8 cellular contexts compared by ENCODE assay signal in the genomic region with DNA sequence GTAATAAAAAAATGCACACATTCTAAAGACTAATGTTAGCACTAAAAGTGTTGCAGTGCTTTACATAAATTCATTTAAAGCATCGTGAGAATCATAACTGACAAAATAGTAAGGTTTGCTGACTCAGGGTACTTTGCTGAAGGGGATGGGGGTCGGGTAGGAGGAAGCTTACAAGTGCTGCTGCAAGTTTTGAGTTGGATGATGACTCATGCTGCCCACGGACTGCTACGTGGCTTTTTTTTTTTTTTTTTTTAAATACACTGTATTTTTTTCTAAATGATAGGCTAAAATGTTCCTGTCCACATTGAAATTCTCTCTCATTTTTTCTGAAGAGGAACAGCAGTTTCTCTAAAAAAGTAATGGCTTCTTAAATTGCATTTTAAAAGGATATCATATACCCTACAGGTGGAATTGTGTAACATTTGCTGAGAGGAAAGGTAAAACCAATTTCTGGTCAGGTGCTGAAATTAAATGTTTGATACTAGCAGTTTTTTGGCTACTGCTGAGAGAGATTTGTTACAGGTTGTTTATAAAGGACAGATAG. TPM values are rescaled to one million over a fixed set of nuclear protein-coding genes. Genes with fewer than 3 reads are reported as not detected.
DNase-seq lines count a peak whose midpoint lies in the region; ATAC-seq and TF ChIP-seq lines count a peak whose summit lies in the region.

No MANE protein-coding gene starts in this region.

- no peak for TF ChIP-seq RAD21 in neural cell (conservative IDR thresholded peaks at IDR 0.05)

- H3K4me3 ChIP-seq in esophagus (ENCODE audit: low read depth in 1 of 2, low read length in 2 of 2) (peak overlapping the region in 1 of 2 donors; percentile 70), neural cell (ENCODE audit: low read length) (peak overlapping the region; percentile 90), subcutaneous abdominal adipose tissue (ENCODE audit: low read depth in 1 of 5, low read length in 5 of 5) (peak overlapping the region; percentile 71 to 97 (median 85))

- H3K79me2 ChIP-seq in neural cell (replicated peaks; ENCODE audit: insufficient read depth, low read length): peaks cover 55% of the 10 kb centered on the region

- peak overlapping the region; percentile 79 for H3K9ac ChIP-seq in neural cell (ENCODE audit: low read length)
- H3K9ac ChIP-seq in subcutaneous abdominal adipose tissue (ENCODE audit: low read length in 5 of 5): peak overlapping the region in 4 of 5 donors; percentile 23 to 98 (median 52)

- peak overlapping the region; percentile 49 to 71 for H3K27ac ChIP-seq in esophagus (ENCODE audit: low read depth in 2 of 2, low read length in 1 of 2)
- peak overlapping the region; percentile 68 for H3K27ac ChIP-seq in neural cell (ENCODE audit: low read length)
- H3K27ac ChIP-seq in subcutaneous abdominal adipose tissue (ENCODE audit: low read depth, low read length): peak overlapping the region; percentile 95

- no peaks in the 10 kb centered on the region for H3K9me2 ChIP-seq in neural cell (ENCODE audit: insufficient read depth, low read length)

- peaks cover 10% of the 10 kb centered on the region for H4K20me1 ChIP-seq in neural cell (ENCODE audit: insufficient read depth)

- no peaks in the 10 kb centered on the region for H3F3A ChIP-seq in neural cell (ENCODE audit: insufficient read depth, low read length, poor library complexity, severe bottlenecking)

- H3K27me3 ChIP-seq in esophagus (ENCODE audit: control insufficient read depth in 1 of 2, insufficient read depth in 2 of 2, low read length in 2 of 2): no peaks in the 10 kb centered on the region
- no peaks in the 10 kb centered on the region for H3K27me3 ChIP-seq in neural cell (ENCODE audit: insufficient read depth, low read depth, low read length)
- H3K27me3 ChIP-seq in subcutaneous abdominal adipose tissue (ENCODE audit: control insufficient read depth in 5 of 5, insufficient read depth in 4 of 5, low read length in 5 of 5): no peaks in the 10 kb centered on the region

- 0 to 1% methylated on average over 4 of the region's 4 CpGs for WGBS in esophagus, 2 donors

- no peak for TF ChIP-seq CTCF in neural cell (IDR thresholded peaks at IDR 0.05; ENCODE audit: poor library complexity, severe bottlenecking)

- H3K9me3 ChIP-seq in esophagus (ENCODE audit: control insufficient read depth in 2 of 2, insufficient read depth in 1 of 2, low read depth in 1 of 2, low read length in 1 of 2) (no peaks in the 10 kb centered on the region), neural cell (ENCODE audit: low read length) (no peaks in the 10 kb centered on the region), subcutaneous abdominal adipose tissue (ENCODE audit: control insufficient read depth in 5 of 5, low read length in 5 of 5) (no peaks in the 10 kb centered on the region)

- H3K4me2 ChIP-seq in neural cell (ENCODE audit: low read length): peak overlapping the region; percentile 65

- ATAC-seq in GM18517 (IDR thresholded peaks at IDR 0.05; ENCODE audit: unreplicated experiment): peak; percentile 39
- no peak for ATAC-seq in GM21390 (IDR thresholded peaks at IDR 0.05; ENCODE audit: unreplicated experiment)

- peaks cover 0 to 2% of the 10 kb centered on the region in 2 donors for H3K36me3 ChIP-seq in esophagus (ENCODE audit: control insufficient read depth in 2 of 2, insufficient read depth in 2 of 2, low read length in 1 of 2)
- H3K36me3 ChIP-seq in neural cell (ENCODE audit: insufficient read depth, low read length): no peaks in the 10 kb centered on the region
- H3K36me3 ChIP-seq in subcutaneous abdominal adipose tissue (ENCODE audit: control insufficient read depth in 5 of 5, insufficient read depth in 5 of 5, low read length in 5 of 5): no peaks in the 10 kb centered on the region

- no peak overlapping the region for H2AFZ ChIP-seq in neural cell (ENCODE audit: low read depth, low read length)

- peak; percentile 76 for DNase-seq in A172 (ENCODE audit: low spot score)
- peak; percentile 66 to 89 for DNase-seq in NOMO-1 (lab: John Stamatoyannopoulos, UW; ENCODE audit: unreplicated experiment in 2 of 2)
- DNase-seq in activated CD8-positive, alpha-beta memory T cell treated with anti-CD3 and anti-CD28 coated beads, Interleukin-2, amount 50 U/mL, for 4 hours: peak; percentile 66

- H3K4me1 ChIP-seq in esophagus (ENCODE audit: control insufficient read depth in 2 of 2, insufficient read depth in 2 of 2, low read length in 1 of 2) (peaks cover 0 to 4% of the 10 kb centered on the region in 2 donors), subcutaneous abdominal adipose tissue (ENCODE audit: control insufficient read depth in 5 of 5, insufficient read depth in 5 of 5, low read length in 5 of 5) (peaks cover 0 to 43% (median 36%) of the 10 kb centered on the region in 5 donors)

- TF ChIP-seq EP300 in neural cell (conservative IDR thresholded peaks at IDR 0.05; ENCODE audit: poor library complexity, severe bottlenecking): no peak

TF ChIP-seq in neural cell, 6 proteins besides CTCF, POLR2A, EP300 and RAD21:
- TF ChIP-seq REST (IDR thresholded peaks at IDR 0.05; ENCODE audit: borderline replicate concordance) (no peak), MXI1 (conservative IDR thresholded peaks at IDR 0.05; ENCODE audit: poor library complexity, severe bottlenecking) (no peak), TAF1 (IDR thresholded peaks at IDR 0.05; ENCODE audit: low read depth) (no peak), SMC3 (conservative IDR thresholded peaks at IDR 0.05; ENCODE audit: poor library complexity) (no peak), POLR2AphosphoS5 (IDR thresholded peaks at IDR 0.05) (no peak), EZH2 (IDR thresholded peaks at IDR 0.05; ENCODE audit: borderline replicate concordance, insufficient read depth, low read length, poor library complexity, severe bottlenecking) (no peak)

RNA-seq across cellular contexts. Expression of gene MAPK6, which starts 2.2 kb away (rescaled TPM):
- 72.6 and 92.1 TPM in 2 replicates for total RNA-seq in A172 (2014; rRNA removed; shearing (Covaris generic))
- polyA plus RNA-seq in esophagus (10 to 100 TPM; 14.5 to 24.1 TPM), neural cell (127 and 140 TPM in 2 replicates)
- 290 and 298 TPM in 2 replicates for polyA minus RNA-seq in neural cell

RNA-seq across cellular contexts. Expression of gene LEO1, which starts 49.6 kb away (rescaled TPM):
- 36.7 and 48.4 TPM in 2 replicates for total RNA-seq in A172 (2014; rRNA removed; shearing (Covaris generic))
- polyA plus RNA-seq in esophagus (10 to 100 TPM in 1 of 2 donors, 1 to 10 TPM in 1; 9.5 to 19.6 TPM), neural cell (30.1 and 30.3 TPM in 2 replicates)
- 55.3 and 68.0 TPM in 2 replicates for polyA minus RNA-seq in neural cell
